18 cellular contexts compared by ENCODE assay signal in genomic region chr11:123299721-123300120, GRCh38.
"Had no signal": no experiment of that assay in that cellular context is flagged by ENCODE, and none has a peak within 500 bp of the region (broad histone marks: within the 10 kb centered on the region; RNA-seq: fewer than 3 reads in every experiment).

No MANE protein-coding gene starts in this region.

- H3K36me3 ChIP-seq: colonic mucosa, esophagus squamous epithelium, lower lobe of right lung, neural progenitor cell, pancreas, right lobe of liver, tibial nerve, upper lobe of right lung had no signal

- ATAC-seq: lower lobe of right lung; natural killer cell treated with Interleukin-12 subunit alpha and Interleukin-12 subunit beta and Interleukin-15 and Interleukin-18, amount 100 ng/mL, for 72 hours; pancreas; right lobe of liver; stimulated activated effector memory CD8-positive, alpha-beta T cell treated with anti-CD3 and anti-CD28 coated beads, Interleukin-12 subunit alpha, Interleukin-12 subunit beta, amount 100 ng/mL, for 72 hours; stimulated activated naive CD8-positive, alpha-beta T cell treated with anti-CD3 and anti-CD28 coated beads, Interleukin-15, amount 100 ng/mL, for 72 hours; upper lobe of right lung had no signal

- H3K4me3 ChIP-seq: colonic mucosa, esophagus squamous epithelium, hepatocyte, lower lobe of right lung, neural progenitor cell, pancreas, right lobe of liver, testis, tibial nerve, upper lobe of right lung had no signal

- H3K4me1 ChIP-seq: colonic mucosa had no signal

- H3K27ac ChIP-seq: colonic mucosa, esophagus squamous epithelium, hepatocyte, lower lobe of right lung, neural progenitor cell, pancreas, right lobe of liver, testis, tibial nerve, upper lobe of right lung had no signal

- H3K27me3 ChIP-seq: right lobe of liver, testis, upper lobe of right lung had no signal

- H3K9me3 ChIP-seq: colonic mucosa, esophagus squamous epithelium, lower lobe of right lung, pancreas, right lobe of liver, testis, tibial nerve, upper lobe of right lung had no signal

- DNase-seq: colonic mucosa; dermis blood vessel endothelial cell; esophagus squamous epithelium; foreskin fibroblast; lower lobe of right lung; occipital lobe; pancreas; right lobe of liver; stimulated activated CD4-positive, alpha-beta T cell treated with anti-CD3 and anti-CD28 coated beads, Interleukin-4, amount 100 ng/mL, for 1 hour; stimulated activated CD8-positive, alpha-beta memory T cell treated with anti-CD3 and anti-CD28 coated beads, Interleukin-4, amount 100 ng/mL, for 48 hours; stimulated activated naive CD8-positive, alpha-beta T cell treated with anti-CD3 and anti-CD28 coated beads, Interleukin-15, amount 100 ng/mL, for 72 hours; testis; upper lobe of right lung had no signal
